ENCODE assay signal across 8 cellular contexts in genomic region chr7:6375346-6376101, GRCh38.
DNase-seq lines count a peak whose midpoint lies in the region; TF ChIP-seq lines count a peak whose summit lies in the region.

No MANE protein-coding gene starts in this region.

- H3K9ac ChIP-seq in OCI-LY3 (ENCODE audit: low read length), result peak overlapping the region; percentile 72

- peak overlapping the region; percentile 77 for H3K27ac ChIP-seq in OCI-LY3 (ENCODE audit: low read length)

- H3K4me2 ChIP-seq in OCI-LY3 (ENCODE audit: low read length), result peak overlapping the region; percentile 72

- H3K79me2 ChIP-seq in OCI-LY3 (ENCODE audit: low read length), result peaks cover 78% of the 10 kb centered on the region

- no peaks in the 10 kb centered on the region for H3K27me3 ChIP-seq in OCI-LY3 (ENCODE audit: low read depth, low read length)

- no peaks in the 10 kb centered on the region for H3K36me3 ChIP-seq in OCI-LY3 (replicated peaks; ENCODE audit: low read depth, low read length)

- DNase-seq in astrocyte of the spinal cord (ENCODE audit: low read depth, low spot score) (peak; percentile 57), left kidney (ENCODE audit: low read depth, low spot score) (peak; percentile 64), superior temporal gyrus (ENCODE audit: extremely low spot score) (peak; percentile 28), SKM-1 (lab: John Stamatoyannopoulos, UW; ENCODE audit: unreplicated experiment) (no peak), SW480 (ENCODE audit: low spot score) (no peak)
- DNase-seq in effector CD8-positive, alpha-beta T cell (lab: John Stamatoyannopoulos, UW), result no peak

- peaks cover 19% of the 10 kb centered on the region for H3K4me1 ChIP-seq in OCI-LY3 (ENCODE audit: low read length)

- H4K20me1 ChIP-seq in OCI-LY3 (ENCODE audit: insufficient read depth, low read length), result peaks cover 26% of the 10 kb centered on the region

- no peak for TF ChIP-seq CTCF in OCI-LY3 (IDR thresholded peaks at IDR 0.05; ENCODE audit: low read depth, low read length)
- no peak for TF ChIP-seq CTCF in astrocyte of the spinal cord (IDR thresholded peaks at IDR 0.05; ENCODE audit: low read depth, low read length)

- H3K4me3 ChIP-seq in GM08714 (ENCODE audit: low read length), result peak overlapping the region; percentile 88
- peak overlapping the region; percentile 88 for H3K4me3 ChIP-seq in OCI-LY3 (ENCODE audit: low read length)
- peak overlapping the region; percentile 92 for H3K4me3 ChIP-seq in astrocyte of the spinal cord (ENCODE audit: low read depth, low read length)

- H2AFZ ChIP-seq in OCI-LY3 (ENCODE audit: low read depth, low read length), result no peak overlapping the region

- no peaks in the 10 kb centered on the region for H3K9me3 ChIP-seq in OCI-LY3 (ENCODE audit: insufficient read depth, low read length)

- in situ Hi-C loops in astrocyte of the spinal cord (cut with HindIII; ENCODE audit: low sequenced_read_pairs), result no loop called here

Comparison
In these comparisons a context has a peak if more than half of its experiments do, and no peak if none do; other contexts are left out.
1. DNase-seq: peak in astrocyte of the spinal cord (single experiment), left kidney (single experiment) and superior temporal gyrus (single experiment); none in SKM-1 (single experiment), SW480 (single experiment) and effector CD8-positive, alpha-beta T cell (single experiment).
2. Peak in every context shown above with its lines, with median percentiles within 50 percentile points of each other: H3K4me3 ChIP-seq.